ENCODE assay signal across 35 cellular contexts in genomic region chr1:70336050-70336449, GRCh38.
"Had no signal": no experiment of that assay in that cellular context is flagged by ENCODE, and none has a peak within 500 bp of the region (broad histone marks: within the 10 kb centered on the region; RNA-seq: fewer than 3 reads in every experiment).

No MANE protein-coding gene starts in this region.

- H3K4me1 ChIP-seq: breast epithelium had no signal

- H3K27ac ChIP-seq: adrenal gland, body of pancreas, brain microvascular endothelial cell, breast epithelium, WERI-Rb-1 had no signal

- H3K36me3 ChIP-seq: adrenal gland, brain microvascular endothelial cell, breast epithelium had no signal

- H3K9me3 ChIP-seq: adrenal gland, body of pancreas, breast epithelium had no signal

- H3K27me3 ChIP-seq: adrenal gland, body of pancreas, brain microvascular endothelial cell, breast epithelium had no signal

- FAIRE-seq: astrocyte had no signal

- H3K4me3 ChIP-seq: adrenal gland, body of pancreas, breast epithelium had no signal

- DNase-seq: activated CD4-positive, alpha-beta memory T cell treated with anti-CD3 and anti-CD28 coated beads, Interleukin-2, amount 10 ng/mL, durations not matched to agents 7 days and 5 days; activated CD4-positive, alpha-beta T cell treated with anti-CD3 and anti-CD28 coated beads for 1 hour; activated CD4-positive, alpha-beta T cell treated with anti-CD3 and anti-CD28 coated beads for 36 hours; activated CD4-positive, alpha-beta T cell treated with anti-CD3 and anti-CD28 coated beads for 48 hours; activated CD4-positive, alpha-beta T cell treated with anti-CD3 and anti-CD28 coated beads, Interleukin-2, amount 10 ng/mL, durations not matched to agents 7 days and 5 days; activated CD4-positive, alpha-beta T cell treated with anti-CD3 and anti-CD28 coated beads, Interleukin-2, amount 50 U/mL, for 48 hours; activated CD4-positive, CD25-positive, alpha-beta regulatory T cell; activated CD8-positive, alpha-beta memory T cell treated with anti-CD3 and anti-CD28 coated beads for 24 hours; activated CD8-positive, alpha-beta memory T cell treated with anti-CD3 and anti-CD28 coated beads, Interleukin-2, amount 10 ng/mL, durations not matched to agents 7 days and 5 days; activated CD8-positive, alpha-beta memory T cell treated with anti-CD3 and anti-CD28 coated beads, Interleukin-2, amount 50 U/mL, for 48 hours; activated CD8-positive, alpha-beta T cell treated with anti-CD3 and anti-CD28 coated beads, Interleukin-2, amount 10 ng/mL, durations not matched to agents 7 days and 5 days; activated effector memory CD4-positive, alpha-beta T cell treated with anti-CD3 and anti-CD28 coated beads, Interleukin-2, amount 50 U/mL, for 16 hours; activated gamma-delta T cell treated with Interleukin-2 at 50 U/mL for 16 hours; activated naive CD4-positive, alpha-beta T cell; activated naive CD4-positive, alpha-beta T cell treated with anti-CD3 and anti-CD28 coated beads for 36 hours; activated naive CD4-positive, alpha-beta T cell treated with anti-CD3 and anti-CD28 coated beads, Interleukin-2, amount 50 U/mL, for 16 hours; activated naive CD8-positive, alpha-beta T cell treated with anti-CD3 and anti-CD28 coated beads for 36 hours; activated T-cell treated with anti-CD3 and anti-CD28 coated beads, Interleukin-2, amount 50 U/mL, for 24 hours; activated T-cell treated with anti-CD3 and anti-CD28 coated beads, Interleukin-2, amount 50 U/mL, for 48 hours; adrenal gland; amniotic stem cell; aorta; body of pancreas; brain microvascular endothelial cell; central memory CD4-positive, alpha-beta T cell; cerebellar nuclear complex; T-helper 1 cell; T-helper 2 cell; T-helper 9 cell; WERI-Rb-1 had no signal

- ATAC-seq: activated CD4-positive, alpha-beta T cell treated with anti-CD3 and anti-CD28 coated beads for 36 hours; activated CD4-positive, CD25-positive, alpha-beta regulatory T cell treated with anti-CD3 and anti-CD28 coated beads, Interleukin-2, amount 50 U/mL, for 24 hours; activated CD8-positive, alpha-beta memory T cell treated with anti-CD3 and anti-CD28 coated beads, Interleukin-2, amount 10 ng/mL, durations not matched to agents 7 days and 5 days; activated CD8-positive, alpha-beta T cell treated with anti-CD3 and anti-CD28 coated beads, Interleukin-2, amount 10 ng/mL, durations not matched to agents 7 days and 5 days; activated naive CD4-positive, alpha-beta T cell treated with anti-CD3 and anti-CD28 coated beads, Interleukin-2, amount 50 U/mL, for 72 hours; body of pancreas; WTC11 had no signal
